16 cellular contexts compared by ENCODE assay signal in genomic region chr11:103587951-103588788, GRCh38.
DNase-seq lines count a peak whose midpoint lies in the region; ATAC-seq and TF ChIP-seq lines count a peak whose summit lies in the region.
"Had no signal": no experiment of that assay in that cellular context is flagged by ENCODE, and none has a peak within 500 bp of the region (broad histone marks: within the 10 kb centered on the region; RNA-seq: fewer than 3 reads in every experiment).

No MANE protein-coding gene starts in this region.

- no peaks in the 10 kb centered on the region for H3K4me1 ChIP-seq in mucosa of descending colon (ENCODE audit: low read depth)

- ATAC-seq in HG03139 (IDR thresholded peaks at IDR 0.05; ENCODE audit: unreplicated experiment) (no peak), mucosa of descending colon (no peak)
- ATAC-seq: HepG2; left colon; stimulated activated naive CD8-positive, alpha-beta T cell treated with anti-CD3 and anti-CD28 coated beads, Interleukin-15, Interleukin-2, amounts not matched to agents 100 U/mL and 50 U/mL, for 24 hours had no signal

- no peak for TF ChIP-seq CTCF in mucosa of descending colon (IDR thresholded peaks at IDR 0.05)

- intact Hi-C loops in mucosa of descending colon (cut with DNase I, micrococcal nuclease): no loop called here

- no peaks in the 10 kb centered on the region for H3K36me3 ChIP-seq in mucosa of descending colon (ENCODE audit: low read depth)

- DNase-seq in COLO668 (lab: John Stamatoyannopoulos, UW; ENCODE audit: unreplicated experiment) (peak; percentile 31), NCI-H128 (lab: John Stamatoyannopoulos, UW; ENCODE audit: unreplicated experiment) (peak; percentile 13), NCI-H345 treated with DMSO at 0.1 percent for 48 hours (lab: John Stamatoyannopoulos, UW; ENCODE audit: unreplicated experiment) (peak; percentile 15), epithelial cell of prostate (ENCODE audit: low read depth, low spot score) (no peak), mucosa of descending colon (no peak), H4 (ENCODE audit: low spot score) (no peak)
- no peak for DNase-seq in stimulated activated CD4-positive, alpha-beta T cell treated with anti-CD3 and anti-CD28 coated beads, Interleukin-4, amount 100 ng/mL, for 4 hours
- DNase-seq: activated naive CD4-positive, alpha-beta T cell; dorsolateral prefrontal cortex; HCEC 1CT; left colon; MV-4-11; SIG-M5; stimulated activated naive CD8-positive, alpha-beta T cell treated with anti-CD3 and anti-CD28 coated beads, Interleukin-15, Interleukin-2, amounts not matched to agents 100 U/mL and 50 U/mL, for 24 hours had no signal

- H3K9me3 ChIP-seq in mucosa of descending colon: no peaks in the 10 kb centered on the region

- H3K4me3 ChIP-seq in mucosa of descending colon: no peak overlapping the region
- H3K4me3 ChIP-seq: dorsolateral prefrontal cortex had no signal

- peak overlapping the region; percentile 8 for H3K27ac ChIP-seq in epithelial cell of prostate
- H3K27ac ChIP-seq: dorsolateral prefrontal cortex had no signal

Comparison
In these comparisons a context has a peak if more than half of its experiments do, and no peak if none do; other contexts are left out.
1. DNase-seq: peak in COLO668 (single experiment), NCI-H128 (single experiment) and NCI-H345 treated with DMSO at 0.1 percent for 48 hours (single experiment); none in epithelial cell of prostate (single experiment), stimulated activated CD4-positive, alpha-beta T cell treated with anti-CD3 and anti-CD28 coated beads, Interleukin-4, amount 100 ng/mL, for 4 hours (0 of 2), mucosa of descending colon (0 of 3) and H4 (single experiment).